1 cellular context compared by ENCODE assay signal in the genomic region with DNA sequence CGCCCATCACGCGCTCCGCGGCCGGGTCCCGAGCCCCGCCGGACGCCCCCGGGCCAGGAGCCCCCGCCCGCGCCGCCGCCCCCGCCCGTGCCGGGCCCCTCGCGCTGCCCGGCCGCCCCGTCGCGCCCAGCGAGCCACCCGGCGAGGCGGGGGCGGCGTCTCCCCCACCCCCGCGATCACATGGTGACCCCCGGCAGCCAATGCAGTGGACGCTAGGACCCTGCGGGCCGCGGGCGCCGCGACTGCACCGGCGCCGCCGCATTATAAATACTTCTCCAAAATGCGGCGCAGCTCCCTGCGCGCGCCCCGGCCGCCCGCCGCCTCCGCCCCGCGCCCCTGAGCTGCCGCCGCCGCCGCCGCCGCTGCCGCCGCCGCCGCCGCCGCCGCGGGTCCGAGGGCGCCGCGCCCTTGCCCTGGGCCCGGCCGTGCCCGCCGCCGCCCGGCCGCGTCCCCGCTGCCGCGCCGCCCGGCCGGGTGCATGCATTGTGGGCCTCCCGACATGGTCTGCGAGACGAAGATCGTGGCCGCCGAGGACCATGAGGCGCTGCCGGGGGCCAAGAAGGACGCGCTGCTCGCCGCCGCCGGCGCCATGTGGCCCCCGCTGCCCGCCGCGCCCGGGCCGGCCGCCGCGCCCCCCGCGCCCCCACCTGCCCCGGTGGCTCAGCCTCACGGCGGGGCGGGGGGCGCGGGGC.
TF ChIP-seq lines count a peak whose summit lies in the region.

Gene NAT8L, plus strand, starts transcription at position 294 of the 692 bp plus-strand sequence. Its CDS starts 185 bp downstream, at position 479.

TF ChIP-seq in K562, 482 proteins besides CTCF, POLR2A, EP300 and RAD21 (continued from another document and continues in another):
- TF ChIP-seq ZBTB40 (IDR thresholded peaks at IDR 0.05): no peak
- no peak for TF ChIP-seq ZBTB40 (CRISPR knock-in tag; IDR thresholded peaks at IDR 0.05)
- TF ChIP-seq MTF1 (CRISPR knock-in tag; IDR thresholded peaks at IDR 0.05; ENCODE audit: borderline replicate concordance): no peak
- TF ChIP-seq GATAD2B (IDR thresholded peaks at IDR 0.05; ENCODE audit: borderline replicate concordance): no peak
- TF ChIP-seq TFAP4 (CRISPR knock-in tag; IDR thresholded peaks at IDR 0.05; ENCODE audit: borderline replicate concordance): 0 out of 2 replicates have a peak, but pooled peaks have one; percentile 12
- TF ChIP-seq PYGO2 (tag; IDR thresholded peaks at IDR 0.05): no peak
- peak; percentile 31 for TF ChIP-seq USF2 (CRISPR knock-in tag; IDR thresholded peaks at IDR 0.05)
- TF ChIP-seq, protein P1, sequence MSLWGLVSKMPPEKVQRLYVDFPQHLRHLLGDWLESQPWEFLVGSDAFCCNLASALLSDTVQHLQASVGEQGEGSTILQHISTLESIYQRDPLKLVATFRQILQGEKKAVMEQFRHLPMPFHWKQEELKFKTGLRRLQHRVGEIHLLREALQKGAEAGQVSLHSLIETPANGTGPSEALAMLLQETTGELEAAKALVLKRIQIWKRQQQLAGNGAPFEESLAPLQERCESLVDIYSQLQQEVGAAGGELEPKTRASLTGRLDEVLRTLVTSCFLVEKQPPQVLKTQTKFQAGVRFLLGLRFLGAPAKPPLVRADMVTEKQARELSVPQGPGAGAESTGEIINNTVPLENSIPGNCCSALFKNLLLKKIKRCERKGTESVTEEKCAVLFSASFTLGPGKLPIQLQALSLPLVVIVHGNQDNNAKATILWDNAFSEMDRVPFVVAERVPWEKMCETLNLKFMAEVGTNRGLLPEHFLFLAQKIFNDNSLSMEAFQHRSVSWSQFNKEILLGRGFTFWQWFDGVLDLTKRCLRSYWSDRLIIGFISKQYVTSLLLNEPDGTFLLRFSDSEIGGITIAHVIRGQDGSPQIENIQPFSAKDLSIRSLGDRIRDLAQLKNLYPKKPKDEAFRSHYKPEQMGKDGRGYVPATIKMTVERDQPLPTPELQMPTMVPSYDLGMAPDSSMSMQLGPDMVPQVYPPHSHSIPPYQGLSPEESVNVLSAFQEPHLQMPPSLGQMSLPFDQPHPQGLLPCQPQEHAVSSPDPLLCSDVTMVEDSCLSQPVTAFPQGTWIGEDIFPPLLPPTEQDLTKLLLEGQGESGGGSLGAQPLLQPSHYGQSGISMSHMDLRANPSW (CRISPR knock-in tag; IDR thresholded peaks at IDR 0.05): no peak
- TF ChIP-seq RBBP5 (IDR thresholded peaks at IDR 0.05; ENCODE audit: borderline replicate concordance, insufficient read depth, low read length, poor library complexity, severe bottlenecking): no peak
- peak in 1 of 2 experiments; percentile 71; a peak in 1 of 4 replicates for TF ChIP-seq SIN3A (IDR thresholded peaks at IDR 0.05; ENCODE audit: borderline replicate concordance in 2 of 2, control insufficient read depth in 1 of 2, low read depth in 2 of 2, low read length in 2 of 2)
- peak; percentile 55 for TF ChIP-seq CCNT2 (IDR thresholded peaks at IDR 0.05; ENCODE audit: borderline replicate concordance, extremely low read depth, insufficient read length, low read depth, low read length)
- TF ChIP-seq ERF (CRISPR knock-in tag; IDR thresholded peaks at IDR 0.05): no peak
- TF ChIP-seq NEUROD1 (IDR thresholded peaks at IDR 0.05; ENCODE audit: borderline replicate concordance, low read depth, low read length, partially characterized antibody): peak; percentile 14
- TF ChIP-seq CTBP1 (IDR thresholded peaks at IDR 0.05; ENCODE audit: borderline replicate concordance): no peak
- no peak for TF ChIP-seq BACH1 (tag; IDR thresholded peaks at IDR 0.05)
- TF ChIP-seq, protein P2, sequence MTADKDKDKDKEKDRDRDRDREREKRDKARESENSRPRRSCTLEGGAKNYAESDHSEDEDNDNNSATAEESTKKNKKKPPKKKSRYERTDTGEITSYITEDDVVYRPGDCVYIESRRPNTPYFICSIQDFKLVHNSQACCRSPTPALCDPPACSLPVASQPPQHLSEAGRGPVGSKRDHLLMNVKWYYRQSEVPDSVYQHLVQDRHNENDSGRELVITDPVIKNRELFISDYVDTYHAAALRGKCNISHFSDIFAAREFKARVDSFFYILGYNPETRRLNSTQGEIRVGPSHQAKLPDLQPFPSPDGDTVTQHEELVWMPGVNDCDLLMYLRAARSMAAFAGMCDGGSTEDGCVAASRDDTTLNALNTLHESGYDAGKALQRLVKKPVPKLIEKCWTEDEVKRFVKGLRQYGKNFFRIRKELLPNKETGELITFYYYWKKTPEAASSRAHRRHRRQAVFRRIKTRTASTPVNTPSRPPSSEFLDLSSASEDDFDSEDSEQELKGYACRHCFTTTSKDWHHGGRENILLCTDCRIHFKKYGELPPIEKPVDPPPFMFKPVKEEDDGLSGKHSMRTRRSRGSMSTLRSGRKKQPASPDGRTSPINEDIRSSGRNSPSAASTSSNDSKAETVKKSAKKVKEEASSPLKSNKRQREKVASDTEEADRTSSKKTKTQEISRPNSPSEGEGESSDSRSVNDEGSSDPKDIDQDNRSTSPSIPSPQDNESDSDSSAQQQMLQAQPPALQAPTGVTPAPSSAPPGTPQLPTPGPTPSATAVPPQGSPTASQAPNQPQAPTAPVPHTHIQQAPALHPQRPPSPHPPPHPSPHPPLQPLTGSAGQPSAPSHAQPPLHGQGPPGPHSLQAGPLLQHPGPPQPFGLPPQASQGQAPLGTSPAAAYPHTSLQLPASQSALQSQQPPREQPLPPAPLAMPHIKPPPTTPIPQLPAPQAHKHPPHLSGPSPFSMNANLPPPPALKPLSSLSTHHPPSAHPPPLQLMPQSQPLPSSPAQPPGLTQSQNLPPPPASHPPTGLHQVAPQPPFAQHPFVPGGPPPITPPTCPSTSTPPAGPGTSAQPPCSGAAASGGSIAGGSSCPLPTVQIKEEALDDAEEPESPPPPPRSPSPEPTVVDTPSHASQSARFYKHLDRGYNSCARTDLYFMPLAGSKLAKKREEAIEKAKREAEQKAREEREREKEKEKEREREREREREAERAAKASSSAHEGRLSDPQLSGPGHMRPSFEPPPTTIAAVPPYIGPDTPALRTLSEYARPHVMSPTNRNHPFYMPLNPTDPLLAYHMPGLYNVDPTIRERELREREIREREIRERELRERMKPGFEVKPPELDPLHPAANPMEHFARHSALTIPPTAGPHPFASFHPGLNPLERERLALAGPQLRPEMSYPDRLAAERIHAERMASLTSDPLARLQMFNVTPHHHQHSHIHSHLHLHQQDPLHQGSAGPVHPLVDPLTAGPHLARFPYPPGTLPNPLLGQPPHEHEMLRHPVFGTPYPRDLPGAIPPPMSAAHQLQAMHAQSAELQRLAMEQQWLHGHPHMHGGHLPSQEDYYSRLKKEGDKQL (CRISPR knock-in tag; IDR thresholded peaks at IDR 0.05; ENCODE audit: borderline replicate concordance): no peak
- TF ChIP-seq PCBP1 (IDR thresholded peaks at IDR 0.05; ENCODE audit: low read depth, low read length, poor library complexity, severe bottlenecking): no peak
- peak; percentile 71 for TF ChIP-seq VEZF1 (CRISPR knock-in tag; IDR thresholded peaks at IDR 0.05)
- TF ChIP-seq, protein P3, sequence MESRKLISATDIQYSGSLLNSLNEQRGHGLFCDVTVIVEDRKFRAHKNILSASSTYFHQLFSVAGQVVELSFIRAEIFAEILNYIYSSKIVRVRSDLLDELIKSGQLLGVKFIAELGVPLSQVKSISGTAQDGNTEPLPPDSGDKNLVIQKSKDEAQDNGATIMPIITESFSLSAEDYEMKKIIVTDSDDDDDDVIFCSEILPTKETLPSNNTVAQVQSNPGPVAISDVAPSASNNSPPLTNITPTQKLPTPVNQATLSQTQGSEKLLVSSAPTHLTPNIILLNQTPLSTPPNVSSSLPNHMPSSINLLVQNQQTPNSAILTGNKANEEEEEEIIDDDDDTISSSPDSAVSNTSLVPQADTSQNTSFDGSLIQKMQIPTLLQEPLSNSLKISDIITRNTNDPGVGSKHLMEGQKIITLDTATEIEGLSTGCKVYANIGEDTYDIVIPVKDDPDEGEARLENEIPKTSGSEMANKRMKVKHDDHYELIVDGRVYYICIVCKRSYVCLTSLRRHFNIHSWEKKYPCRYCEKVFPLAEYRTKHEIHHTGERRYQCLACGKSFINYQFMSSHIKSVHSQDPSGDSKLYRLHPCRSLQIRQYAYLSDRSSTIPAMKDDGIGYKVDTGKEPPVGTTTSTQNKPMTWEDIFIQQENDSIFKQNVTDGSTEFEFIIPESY (CRISPR knock-in tag; IDR thresholded peaks at IDR 0.05): no peak
- TF ChIP-seq KDM2B (CRISPR knock-in tag; IDR thresholded peaks at IDR 0.05): no peak
- TF ChIP-seq DLX4 (CRISPR knock-in tag; IDR thresholded peaks at IDR 0.05): no peak
- no peak for TF ChIP-seq NFE2 (IDR thresholded peaks at IDR 0.05; ENCODE audit: low read depth)
- no peak for TF ChIP-seq ZSCAN29 (IDR thresholded peaks at IDR 0.05)
- TF ChIP-seq GTF2A2 (tag; IDR thresholded peaks at IDR 0.05): no peak
- TF ChIP-seq MEIS2 (IDR thresholded peaks at IDR 0.05; ENCODE audit: partially characterized antibody): no peak
- no peak for TF ChIP-seq FOXJ3 (CRISPR knock-in tag; IDR thresholded peaks at IDR 0.05)
- TF ChIP-seq LEF1 (IDR thresholded peaks at IDR 0.05): no peak
- TF ChIP-seq PHF21A (IDR thresholded peaks at IDR 0.05; ENCODE audit: borderline replicate concordance, low read depth): no peak
- peak; percentile 58 for TF ChIP-seq EGR1 (conservative IDR thresholded peaks at IDR 0.05)
